In the genomic region with DNA sequence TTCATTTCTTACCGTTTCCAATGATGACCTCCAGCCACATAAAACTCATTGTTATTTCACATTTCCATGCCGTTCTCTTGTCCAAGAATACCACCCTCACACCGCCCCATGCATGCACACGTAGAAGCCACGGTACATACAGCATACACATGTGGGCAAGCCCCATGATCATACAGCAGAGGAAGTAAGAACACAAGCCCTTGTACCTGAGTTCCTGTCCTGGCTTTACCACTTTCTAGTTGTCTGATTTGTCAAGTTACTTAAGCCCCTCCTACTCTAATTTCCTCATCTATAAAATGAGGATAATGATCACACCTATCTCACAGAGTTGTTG, we compare ENCODE assay signal across 20 cellular contexts. TPM values are rescaled to one million over a fixed set of nuclear protein-coding genes. Genes with fewer than 3 reads are reported as not detected.
A peak's percentile ranks its signal among the peaks of the same experiment; 100 is the strongest.
DNase-seq lines count a peak whose midpoint lies in the region; ATAC-seq, FAIRE-seq and TF ChIP-seq lines count a peak whose summit lies in the region.
"Had no signal": no experiment of that assay in that cellular context is flagged by ENCODE, and none has a peak within 500 bp of the region (broad histone marks: within the 10 kb centered on the region; RNA-seq: fewer than 3 reads in every experiment).

No MANE protein-coding gene starts in this region.

- peaks cover 45 to 83% (median 67%) of the 10 kb centered on the region in 4 donors for H3K4me1 Mint-ChIP-seq in CD4-positive, CD25-positive, alpha-beta regulatory T cell
- peaks cover 50 to 77% (median 64%) of the 10 kb centered on the region in 4 donors for H3K4me1 Mint-ChIP-seq in CD4-positive, alpha-beta memory T cell
- peaks cover 43% of the 10 kb centered on the region for H3K4me1 Mint-ChIP-seq in T-helper 2 cell treated with Interferon-gamma antibody and Interleukin-4, amounts not matched to agents 5 μg/mL and 100 μg/mL, for 36 hours (ENCODE audit: low read depth)

- peak overlapping the region; percentile 97 to 99 (median 98) for H3K27ac Mint-ChIP-seq in CD4-positive, CD25-positive, alpha-beta regulatory T cell
- H3K27ac Mint-ChIP-seq in CD4-positive, alpha-beta memory T cell, result peak overlapping the region; percentile 85 to 99 (median 98)
- peak overlapping the region; percentile 82 for H3K27ac Mint-ChIP-seq in T-helper 2 cell treated with Interferon-gamma antibody and Interleukin-4, amounts not matched to agents 5 μg/mL and 100 μg/mL, for 36 hours
- H3K27ac Mint-ChIP-seq: activated B cell treated with CpG ODN at 0.5 μM for 24 hours, HFFc6 had no signal

- H4K20me1 ChIP-seq in GM12878 (ENCODE audit: control insufficient read depth, insufficient read depth) (no peaks in the 10 kb centered on the region), OCI-LY7 (ENCODE audit: insufficient read depth, low read length) (no peaks in the 10 kb centered on the region; the same call in 1 of the 2 replicates)

- H3K4me3 ChIP-seq in CD4-positive, CD25-positive, alpha-beta regulatory T cell (ENCODE audit: low read depth, low read length), result peak overlapping the region; percentile 62
- H3K4me3 ChIP-seq in CD4-positive, alpha-beta memory T cell (ENCODE audit: low read length in 2 of 2), result no peak overlapping the region
- no peak overlapping the region for H3K4me3 ChIP-seq in GM12878
- no peak overlapping the region for H3K4me3 ChIP-seq in heart right ventricle
- H3K4me3 ChIP-seq in OCI-LY7 (ENCODE audit: low read depth, low read length, poor library complexity, severe bottlenecking), result no peak overlapping the region
- H3K4me3 ChIP-seq: dorsolateral prefrontal cortex, gastroesophageal sphincter, upper lobe of right lung had no signal

- H3K79me2 ChIP-seq in GM12878 (ENCODE audit: control insufficient read depth, insufficient read depth, low read length) (peaks cover 40% of the 10 kb centered on the region), OCI-LY7 (ENCODE audit: insufficient read depth, low read depth, low read length) (no peaks in the 10 kb centered on the region)

- no peak for FAIRE-seq in GM12878 (lab: Jason Lieb, UNC)

- ATAC-seq in CD4-positive, CD25-positive, alpha-beta regulatory T cell (ENCODE audit: low read depth in 2 of 2), result peak; percentile 70 to 79
- ATAC-seq in GM12878 (peak; percentile 44), heart right ventricle (no peak)
- ATAC-seq: gastroesophageal sphincter, upper lobe of right lung had no signal

- intact Hi-C loops in CD4-positive, alpha-beta memory T cell (cut with micrococcal nuclease), result loop anchor here (1.0 to 5.0 kb wide), 7 partner anchors 20 to 234 kb away; no protein-coding TSS in a partner anchor
- intact Hi-C loops in GM12878 (cut with micrococcal nuclease; ENCODE audit: unreplicated experiment) (loop anchor here (5.0 kb wide), 1 partner anchor 120 kb away; no protein-coding TSS in a partner anchor), heart right ventricle (cut with DNase I) (no loop called here), OCI-LY7 (cut with micrococcal nuclease; ENCODE audit: unreplicated experiment) (no loop called here)

- TF ChIP-seq RAD21 in GM12878 (IDR thresholded peaks at IDR 0.05; ENCODE audit: insufficient read depth, low read depth, low read length), result no peak

- TF ChIP-seq CTCF in GM12878 (IDR thresholded peaks at IDR 0.05 in 2 of 3, conservative IDR thresholded peaks at IDR 0.05 in 1 of 3; ENCODE audit: control insufficient read depth in 2 of 3, extremely low read depth in 1 of 3, insufficient read depth in 1 of 3, low read depth in 3 of 3, low read length in 3 of 3) (no peak), heart right ventricle (IDR thresholded peaks at IDR 0.05) (no peak), OCI-LY7 (conservative IDR thresholded peaks at IDR 0.05; ENCODE audit: low read length) (no peak)

- 80% methylated on average over 5 of the region's 5 CpGs for WGBS in GM12878 (ENCODE audit: insufficient coverage, insufficient replicate concordance, low lambda C conversion rate, missing lambda C conversion rate)
- 94 to 98% methylated on average over 5 of the region's 5 CpGs for WGBS in heart right ventricle, 2 donors

- H3K27me3 ChIP-seq in CD4-positive, CD25-positive, alpha-beta regulatory T cell (ENCODE audit: control insufficient read depth, insufficient read depth, low read length), result no peaks in the 10 kb centered on the region
- H3K27me3 ChIP-seq in CD4-positive, alpha-beta memory T cell (ENCODE audit: insufficient read depth, low read length), result no peaks in the 10 kb centered on the region
- H3K27me3 ChIP-seq in GM12878 (replicated peaks in 1 of 2; ENCODE audit: control insufficient read depth in 2 of 2, insufficient read depth in 2 of 2, low read length in 1 of 2), result no peaks in the 10 kb centered on the region
- no peaks in the 10 kb centered on the region for H3K27me3 ChIP-seq in heart right ventricle
- H3K27me3 ChIP-seq: dorsolateral prefrontal cortex, gastroesophageal sphincter, upper lobe of right lung had no signal

- H3K9me2 ChIP-seq in OCI-LY7 (ENCODE audit: insufficient read depth, low read length), result no peaks in the 10 kb centered on the region

- H3K4me1 ChIP-seq in CD4-positive, CD25-positive, alpha-beta regulatory T cell (ENCODE audit: control insufficient read depth, insufficient read depth, low read length, poor library complexity, severe bottlenecking), result peaks cover 79% of the 10 kb centered on the region
- peaks cover 81% of the 10 kb centered on the region for H3K4me1 ChIP-seq in CD4-positive, alpha-beta memory T cell (ENCODE audit: insufficient read depth, low read length)
- H3K4me1 ChIP-seq in GM12878 (ENCODE audit: control insufficient read depth, insufficient read depth, low read length) (peaks cover 36% of the 10 kb centered on the region), heart right ventricle (peaks cover 0 to 43% (median 33%) of the 10 kb centered on the region in 9 donors), OCI-LY7 (ENCODE audit: insufficient read depth, low read length, poor library complexity, severe bottlenecking) (peaks cover 11% of the 10 kb centered on the region)

- peaks cover 21% of the 10 kb centered on the region for H3K36me3 ChIP-seq in CD4-positive, CD25-positive, alpha-beta regulatory T cell (ENCODE audit: control insufficient read depth, insufficient read depth, low read length)
- H3K36me3 ChIP-seq in CD4-positive, alpha-beta memory T cell (ENCODE audit: insufficient read depth, low read length), result no peaks in the 10 kb centered on the region
- H3K36me3 ChIP-seq in GM12878 (ENCODE audit: control insufficient read depth in 2 of 2, insufficient read depth in 2 of 2, low read length in 1 of 2) (peaks cover 0 to 13% of the 10 kb centered on the region in 2 experiments; a peak in 2 of 4 replicates), heart right ventricle (peaks cover 0 to 26% (median 4%) of the 10 kb centered on the region in 9 donors), OCI-LY7 (ENCODE audit: insufficient read depth, low read length) (no peaks in the 10 kb centered on the region)

- DNase-seq in CD4-positive, CD25-positive, alpha-beta regulatory T cell, result peak; percentile 20 to 71 (median 61)
- peak; percentile 40 to 59 (median 57) for DNase-seq in CD4-positive, alpha-beta memory T cell
- no peak for DNase-seq in T-helper 2 cell treated with Interferon-gamma antibody and Interleukin-4, amounts not matched to agents 5 μg/mL and 100 μg/mL, for 36 hours (ENCODE audit: low spot score)
- DNase-seq in GM12878 (ENCODE audit: low read depth, low spot score) (no peak), dermis blood vessel endothelial cell (no peak), HPDE6-E6E7 (ENCODE audit: extremely low spot score) (no peak), heart right ventricle (no peak), OCI-LY7 (ENCODE audit: low spot score) (no peak)
- DNase-seq: activated B cell treated with CpG ODN at 0.5 μM for 24 hours, amniotic stem cell, dorsolateral prefrontal cortex, erythroblast, HFFc6, IMR-90, mesenchymal stem cell, NCI-H1436 treated with DMSO at 0.1 percent for 48 hours, NCI-H526 treated with DMSO at 0.1 percent for 48 hours, upper lobe of right lung had no signal

- no peaks in the 10 kb centered on the region for H3K27me3 Mint-ChIP-seq in CD4-positive, CD25-positive, alpha-beta regulatory T cell
- H3K27me3 Mint-ChIP-seq in CD4-positive, alpha-beta memory T cell, result no peaks in the 10 kb centered on the region
- no peaks in the 10 kb centered on the region for H3K27me3 Mint-ChIP-seq in T-helper 2 cell treated with Interferon-gamma antibody and Interleukin-4, amounts not matched to agents 5 μg/mL and 100 μg/mL, for 36 hours (ENCODE audit: low read depth)
- H3K27me3 Mint-ChIP-seq: activated B cell treated with CpG ODN at 0.5 μM for 24 hours had no signal

- CTCF ChIA-PET in CD4-positive, alpha-beta memory T cell (lab: Charles Lee; ENCODE audit: partially characterized antibody), result interaction anchor here (1.0 to 5.3 kb wide), 13 partner anchors 12 to 234 kb away, joined by 3 to 74 read pairs (median 4); a partner anchor contains a TSS
- CTCF ChIA-PET in GM12878 (lab: Yijun Ruan, JAX), result interaction anchor here (0.9 to 5.3 kb wide), 14 partner anchors 14 to 153 kb away, joined by 3 to 72 read pairs (median 5); a partner anchor contains a TSS
- CTCF ChIA-PET in OCI-LY7 (lab: Charles Lee; ENCODE audit: unreplicated experiment), result no interaction called here

- TF ChIP-seq EP300 in GM12878 (IDR thresholded peaks at IDR 0.05; ENCODE audit: borderline replicate concordance in 1 of 2, control insufficient read depth in 1 of 2, low read depth in 2 of 2, low read length in 2 of 2), result no peak

- peak overlapping the region; percentile 82 for H3K27ac ChIP-seq in CD4-positive, CD25-positive, alpha-beta regulatory T cell (ENCODE audit: insufficient read depth, low read length, poor library complexity, severe bottlenecking)
- peak overlapping the region; percentile 50 for H3K27ac ChIP-seq in CD4-positive, alpha-beta memory T cell (ENCODE audit: low read depth, low read length)
- H3K27ac ChIP-seq in GM12878 (ENCODE audit: control insufficient read depth, insufficient read depth) (peak overlapping the region; percentile 78), heart right ventricle (no peak overlapping the region), OCI-LY7 (ENCODE audit: low read depth, low read length, poor library complexity, severe bottlenecking) (no peak overlapping the region)
- H3K27ac ChIP-seq: gastroesophageal sphincter had no signal

- RAD21 ChIA-PET in GM12878 (lab: Charles Lee; ENCODE audit: unreplicated experiment), result interaction anchor here (0.8 to 5.6 kb wide), 16 partner anchors 16 to 234 kb away, joined by 3 to 56 read pairs (median 8); a partner anchor contains a TSS

- H2AFZ ChIP-seq in GM12878 (ENCODE audit: control insufficient read depth, low read depth, low read length), result no peak overlapping the region; the same call in 1 of the 2 replicates
- no peak overlapping the region for H2AFZ ChIP-seq in OCI-LY7 (ENCODE audit: low read length)

- no peak for TF ChIP-seq POLR2A in GM12878 (IDR thresholded peaks at IDR 0.05; ENCODE audit: low read depth, low read length)

- BruUV-seq in GM12878 (replicated peaks; lab: Mats Ljungman, UMichigan) (no TSS peak), OCI-LY7 (replicated peaks; lab: Mats Ljungman, UMichigan) (no TSS peak)

- no peak overlapping the region for H3K9ac ChIP-seq in GM12878 (ENCODE audit: control insufficient read depth, insufficient read depth, low read length)

- H3K9me3 ChIP-seq in CD4-positive, CD25-positive, alpha-beta regulatory T cell (ENCODE audit: control insufficient read depth in 2 of 2, low read length in 2 of 2), result no peaks in the 10 kb centered on the region
- no peaks in the 10 kb centered on the region for H3K9me3 ChIP-seq in CD4-positive, alpha-beta memory T cell (ENCODE audit: control insufficient read depth in 1 of 2, low read length in 2 of 2)
- H3K9me3 ChIP-seq in GM12878 (replicated peaks; ENCODE audit: control insufficient read depth, insufficient read depth, low read length), result no peaks in the 10 kb centered on the region; the same call in 2 of the 3 replicates
- H3K9me3 ChIP-seq in heart right ventricle, result no peaks in the 10 kb centered on the region
- no peaks in the 10 kb centered on the region for H3K9me3 ChIP-seq in OCI-LY7 (ENCODE audit: low read length)
- H3K9me3 ChIP-seq: gastroesophageal sphincter, upper lobe of right lung had no signal

- POLR2A ChIA-PET in CD4-positive, alpha-beta memory T cell (lab: Charles Lee; ENCODE audit: partially characterized antibody), result interaction anchor here (0.7 to 4.5 kb wide), 14 partner anchors 13 to 234 kb away, joined by 3 to 48 read pairs (median 6); no protein-coding TSS in a partner anchor
- POLR2A ChIA-PET in GM12878 (lab: Charles Lee), result interaction anchor here (0.6 to 6.0 kb wide), 12 partner anchors 16 to 710 kb away, joined by 3 to 51 read pairs (median 5); no protein-coding TSS in a partner anchor
- POLR2A ChIA-PET in OCI-LY7 (lab: Charles Lee), result interaction anchor here (0.7 kb wide), 1 partner anchor 174 kb away, joined by 4 read pairs; no protein-coding TSS in a partner anchor

- peak overlapping the region; percentile 87 to 92 (median 90) for H3K4me3 Mint-ChIP-seq in CD4-positive, CD25-positive, alpha-beta regulatory T cell
- H3K4me3 Mint-ChIP-seq in CD4-positive, alpha-beta memory T cell, result peak overlapping the region; percentile 72 to 91 (median 81)
- no peak overlapping the region for H3K4me3 Mint-ChIP-seq in T-helper 2 cell treated with Interferon-gamma antibody and Interleukin-4, amounts not matched to agents 5 μg/mL and 100 μg/mL, for 36 hours
- H3K4me3 Mint-ChIP-seq: activated B cell treated with CpG ODN at 0.5 μM for 24 hours, HFFc6, nephron had no signal

- SMC1A ChIA-PET in GM12878 (lab: Charles Lee; ENCODE audit: uncharacterized antibody, unreplicated experiment), result interaction anchor here (0.7 to 5.6 kb wide), 22 partner anchors 11 to 234 kb away, joined by 3 to 98 read pairs (median 6); a partner anchor contains a TSS

- peaks cover 37% of the 10 kb centered on the region for H3K36me3 Mint-ChIP-seq in CD4-positive, CD25-positive, alpha-beta regulatory T cell
- H3K36me3 Mint-ChIP-seq in CD4-positive, alpha-beta memory T cell, result peaks cover 22 to 23% of the 10 kb centered on the region in 2 donors
- peaks cover 19% of the 10 kb centered on the region for H3K36me3 Mint-ChIP-seq in T-helper 2 cell treated with Interferon-gamma antibody and Interleukin-4, amounts not matched to agents 5 μg/mL and 100 μg/mL, for 36 hours (ENCODE audit: low read depth)

- in situ Hi-C loops in GM12878 (cut with MboI), result no loop called here

- H3K4me2 ChIP-seq in GM12878 (ENCODE audit: control insufficient read depth, insufficient read depth) (peak overlapping the region; percentile 54; the same call in 1 of the 2 replicates), OCI-LY7 (ENCODE audit: low read length) (no peak overlapping the region)

- no peaks in the 10 kb centered on the region for H3K9me3 Mint-ChIP-seq in CD4-positive, CD25-positive, alpha-beta regulatory T cell
- peaks cover 0 to 2% (median 0%) of the 10 kb centered on the region in 8 donors for H3K9me3 Mint-ChIP-seq in CD4-positive, alpha-beta memory T cell
- no peaks in the 10 kb centered on the region for H3K9me3 Mint-ChIP-seq in T-helper 2 cell treated with Interferon-gamma antibody and Interleukin-4, amounts not matched to agents 5 μg/mL and 100 μg/mL, for 36 hours
- H3K9me3 Mint-ChIP-seq: activated B cell treated with CpG ODN at 0.5 μM for 24 hours, HFFc6, nephron had no signal

RNA-seq across cellular contexts. Expression of a gene that starts 59.9 kb away (rescaled TPM):
- total RNA-seq in CD4-positive, CD25-positive, alpha-beta regulatory T cell, result 108 TPM
- 10 to 100 TPM; 29.4 to 40.7 (median 30.2) TPM for polyA plus RNA-seq in CD4-positive, CD25-positive, alpha-beta regulatory T cell
- 100 to 1,000 TPM; 122 to 125 TPM for total RNA-seq in CD4-positive, alpha-beta memory T cell
- polyA plus RNA-seq in CD4-positive, alpha-beta memory T cell, result 10 to 100 TPM; 16.8 to 22.8 TPM
- total RNA-seq in GM12878 (2013; cell fraction: nucleolus; rRNA removed), result 142 and 202 TPM in 2 replicates
- total RNA-seq in GM12878 (2014; rRNA removed), result 25.1 and 27.3 TPM in 2 replicates
- 33.0 and 33.9 TPM in 2 replicates for total RNA-seq in GM12878 (2014; rRNA removed; fragmentation: Illumina TruSeq; extraction: Trizol)
- 41.6 and 44.2 TPM in 2 replicates for total RNA-seq in GM12878 (2021)
- 17.2 TPM for polyA plus RNA-seq in GM12878 (2011; ENCODE audit: low read depth)
- polyA plus RNA-seq in GM12878 (2011; rRNA removed), result 75.3 and 85.8 TPM in 2 replicates
- polyA plus RNA-seq in GM12878 (2011; cell fraction: cytosol; rRNA removed), result 42.0 and 85.2 TPM in 2 replicates
- 28.8 and 32.3 TPM in 2 replicates for polyA plus RNA-seq in GM12878 (2011; cell fraction: nucleus; rRNA removed)
- 21.7 and 33.5 TPM in 2 replicates for polyA plus RNA-seq in GM12878 (2012)
- 36.0 and 39.4 TPM in 2 replicates for polyA plus RNA-seq in GM12878 (2014; fragmentation: Illumina TruSeq; extraction: Trizol)
- 1 to 10 TPM; 3.9 to 5.0 TPM for polyA plus RNA-seq in GM12878 (2014; fragmentation: Nextera tagmentation; extraction: Ambion mirVana)
- polyA plus RNA-seq in GM12878 (2014; rRNA removed), result 24.4 and 28.5 TPM in 2 replicates
- 1 to 10 TPM; 8.5 to 9.7 TPM for polyA plus RNA-seq in GM12878 (2016; fragmentation: Nextera tagmentation; extraction: Ambion mirVana)
- polyA minus RNA-seq in GM12878 (2011; rRNA and poly(A)+ RNA removed), result 89.2 and 103 TPM in 2 replicates
- polyA minus RNA-seq in GM12878 (2011; cell fraction: cytosol; rRNA and poly(A)+ RNA removed), result 32.7 and 33.5 TPM in 2 replicates
- 24.2 and 25.1 TPM in 2 replicates for polyA minus RNA-seq in GM12878 (2011; cell fraction: nucleus; rRNA and poly(A)+ RNA removed)
- 9.2 and 13.1 TPM in 2 replicates for total RNA-seq in dermis blood vessel endothelial cell
- total RNA-seq in heart right ventricle, result 10 to 100 TPM; 10.9 to 21.7 (median 17.6) TPM
- polyA plus RNA-seq in heart right ventricle, result 1 to 10 TPM; 2.6 to 4.8 TPM
- 2.8 and 3.7 TPM in 2 replicates for total RNA-seq in OCI-LY7 (2014; rRNA removed; shearing (Covaris generic))
- 6.7 and 11.8 TPM in 2 replicates for total RNA-seq in OCI-LY7 (2022)

Comparison
In these comparisons a context has a peak if more than half of its experiments do, and no peak if none do; other contexts are left out.
1. ATAC-seq: peak in CD4-positive, CD25-positive, alpha-beta regulatory T cell (2 of 2) and GM12878 (single experiment); none in heart right ventricle (0 of 8).
2. DNase-seq: peak in CD4-positive, CD25-positive, alpha-beta regulatory T cell (3 of 3) and CD4-positive, alpha-beta memory T cell (5 of 5); none in T-helper 2 cell treated with Interferon-gamma antibody and Interleukin-4, amounts not matched to agents 5 μg/mL and 100 μg/mL, for 36 hours (single experiment), GM12878 (single experiment), dermis blood vessel endothelial cell (single experiment), HPDE6-E6E7 (single experiment), heart right ventricle (0 of 2) and OCI-LY7 (single experiment).
3. H3K27ac ChIP-seq: peak in CD4-positive, CD25-positive, alpha-beta regulatory T cell (single experiment), CD4-positive, alpha-beta memory T cell (single experiment) and GM12878 (single experiment); none in heart right ventricle (0 of 10) and OCI-LY7 (single experiment).
4. intact Hi-C loops: an anchor here in CD4-positive, alpha-beta memory T cell (1.0 to 5.0 kb wide) and GM12878 (5.0 kb wide); none called in heart right ventricle and OCI-LY7.
5. Peak in every context shown above with its lines, with median percentiles within 50 percentile points of each other: H3K27ac Mint-ChIP-seq.